Comparison of ENCODE assay signal across 8 cellular contexts in the genomic region with DNA sequence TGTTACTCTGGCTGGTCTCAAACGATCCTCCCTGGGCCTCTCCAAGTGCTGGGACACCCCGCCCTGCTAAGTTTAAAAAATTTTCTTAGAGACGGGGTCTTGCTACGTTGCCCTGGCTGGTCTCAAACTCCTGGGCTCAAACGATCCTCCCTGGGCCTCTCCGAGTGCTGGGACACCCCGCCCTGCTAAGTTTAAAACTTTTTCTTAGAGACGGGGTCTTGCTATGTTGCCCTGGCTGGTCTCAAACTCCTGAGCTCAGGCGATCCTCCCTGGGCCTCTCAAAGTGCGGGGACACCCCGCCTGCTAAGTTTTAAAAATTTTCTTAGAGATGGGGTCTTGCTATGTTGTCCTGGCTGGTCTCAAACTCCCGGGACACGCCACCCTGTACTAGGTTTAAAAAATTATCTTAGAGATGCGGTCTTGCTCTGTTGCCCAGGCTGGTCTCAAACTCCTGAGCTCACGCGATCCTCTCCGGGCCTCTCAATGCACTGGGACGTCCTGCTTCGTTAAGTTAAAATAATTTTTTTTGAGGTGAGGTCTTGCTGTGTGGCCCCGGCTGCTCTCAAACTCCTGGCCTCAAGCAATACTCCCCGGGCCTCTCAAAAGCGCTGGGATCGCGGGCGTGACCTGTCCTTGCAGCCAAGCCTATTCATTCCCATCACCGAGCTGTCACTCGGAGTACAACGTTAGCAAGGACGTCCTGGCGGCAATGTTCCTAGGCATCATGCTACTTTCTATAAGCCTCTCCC. TPM values are rescaled to one million over a fixed set of nuclear protein-coding genes. Genes with fewer than 3 reads are reported as not detected.
DNase-seq lines count a peak whose midpoint lies in the region; ATAC-seq and TF ChIP-seq lines count a peak whose summit lies in the region.

No MANE protein-coding gene starts in this region.

- CTCF ChIA-PET in activated B cell treated with CpG ODN at 0.5 μM for 24 hours (lab: Charles Lee), result no interaction called here

- POLR2A ChIA-PET in activated B cell treated with CpG ODN at 0.5 μM for 24 hours (lab: Charles Lee), result no interaction called here

- H3K4me3 ChIP-seq in GM12864 (ENCODE audit: low read depth, low read length) (peak overlapping the region; percentile 95), retinal pigment epithelial cell (ENCODE audit: low read length) (peak overlapping the region; percentile 85)

- H3K4me3 Mint-ChIP-seq in activated B cell treated with CpG ODN at 0.5 μM for 24 hours (peak overlapping the region; percentile 93), glutamatergic neuron (ENCODE audit: unreplicated experiment) (peak overlapping the region; percentile 92)

- ATAC-seq in activated B cell treated with CpG ODN at 0.5 μM for 24 hours (ENCODE audit: low read depth) (no peak), GM18909 (IDR thresholded peaks at IDR 0.05; ENCODE audit: poor library complexity, unreplicated experiment) (no peak), HG03280 (IDR thresholded peaks at IDR 0.05; ENCODE audit: unreplicated experiment) (no peak)

- no peak for DNase-seq in GM12864 (ENCODE audit: low read depth)
- peak; percentile 10 for DNase-seq in activated B cell treated with CpG ODN at 0.5 μM for 24 hours
- peak; percentile 23 for DNase-seq in glutamatergic neuron
- DNase-seq in retinal pigment epithelial cell (ENCODE audit: low read depth), result no peak
- DNase-seq in NCI-H1436 treated with DMSO at 0.1 percent for 48 hours (lab: John Stamatoyannopoulos, UW), result no peak
- no peak for DNase-seq in NK-92 treated with Interleukin-12 subunit alpha and Interleukin-12 subunit beta, amount 100 ng/mL, for 24 hours (lab: John Stamatoyannopoulos, UW)

- H3K9me3 Mint-ChIP-seq in activated B cell treated with CpG ODN at 0.5 μM for 24 hours (no peaks in the 10 kb centered on the region), glutamatergic neuron (ENCODE audit: unreplicated experiment) (peaks cover 23% of the 10 kb centered on the region)

- TF ChIP-seq CTCF in GM12864 (IDR thresholded peaks at IDR 0.05; ENCODE audit: low read depth, low read length, missing control alignments) (no peak), activated B cell treated with CpG ODN at 0.5 μM for 24 hours (IDR thresholded peaks at IDR 0.05) (no peak), glutamatergic neuron (IDR thresholded peaks at IDR 0.05; ENCODE audit: partially characterized antibody, unreplicated experiment) (no peak), retinal pigment epithelial cell (conservative IDR thresholded peaks at IDR 0.05; ENCODE audit: low read depth, low read length) (no peak)

- intact Hi-C loops in activated B cell treated with CpG ODN at 0.5 μM for 24 hours (cut with micrococcal nuclease), result loop anchor here (5.0 kb wide), 2 partner anchors 1127 to 1302 kb away; a partner anchor contains a TSS

- H3K4me1 Mint-ChIP-seq in activated B cell treated with CpG ODN at 0.5 μM for 24 hours (peaks cover 47% of the 10 kb centered on the region), glutamatergic neuron (ENCODE audit: low read depth, unreplicated experiment) (peaks cover 13% of the 10 kb centered on the region)

- H3K27ac Mint-ChIP-seq in activated B cell treated with CpG ODN at 0.5 μM for 24 hours (peak overlapping the region; percentile 93), glutamatergic neuron (ENCODE audit: unreplicated experiment) (peak overlapping the region; percentile 85)

- H3K36me3 Mint-ChIP-seq in activated B cell treated with CpG ODN at 0.5 μM for 24 hours (ENCODE audit: low read depth) (peaks cover 61% of the 10 kb centered on the region), glutamatergic neuron (ENCODE audit: unreplicated experiment) (peaks cover 6% of the 10 kb centered on the region)

- H3K27me3 Mint-ChIP-seq in activated B cell treated with CpG ODN at 0.5 μM for 24 hours (no peaks in the 10 kb centered on the region), glutamatergic neuron (ENCODE audit: unreplicated experiment) (peaks cover 13% of the 10 kb centered on the region)

RNA-seq across cellular contexts. Expression of a gene that starts 1.1 kb away (rescaled TPM):
- 436 and 472 TPM in 2 replicates for total RNA-seq in activated B cell treated with CpG ODN at 0.5 μM for 24 hours
- 411 TPM for total RNA-seq in glutamatergic neuron (ENCODE audit: unreplicated experiment)

RNA-seq across cellular contexts. Expression of a gene that starts 54.2 kb away (rescaled TPM):
- total RNA-seq in activated B cell treated with CpG ODN at 0.5 μM for 24 hours (0.53 and 0.66 TPM in 2 replicates), glutamatergic neuron (ENCODE audit: unreplicated experiment) (not detected)

Comparison
In these comparisons a context has a peak if more than half of its experiments do, and no peak if none do; other contexts are left out.
1. DNase-seq: peak in activated B cell treated with CpG ODN at 0.5 μM for 24 hours (single experiment) and glutamatergic neuron (single experiment); none in GM12864 (single experiment), retinal pigment epithelial cell (single experiment), NCI-H1436 treated with DMSO at 0.1 percent for 48 hours (single experiment) and NK-92 treated with Interleukin-12 subunit alpha and Interleukin-12 subunit beta, amount 100 ng/mL, for 24 hours (single experiment).